In genomic region chr1:160675641-160676410, GRCh38 we compare ENCODE assay signal across 8 cellular contexts. TPM values are rescaled to one million over a fixed set of nuclear protein-coding genes. Genes with fewer than 3 reads are reported as not detected.
DNase-seq lines count a peak whose midpoint lies in the region; ATAC-seq and TF ChIP-seq lines count a peak whose summit lies in the region.

No MANE protein-coding gene starts in this region.

- H2BK5ac ChIP-seq in IMR-90 (ENCODE audit: low read depth, low read length, poor library complexity, severe bottlenecking), result no peak overlapping the region

- intact Hi-C loops in IMR-90 (cut with micrococcal nuclease), result loop anchor here (2.0 kb wide), 1 partner anchor 275 kb away; no protein-coding TSS in a partner anchor
- intact Hi-C loops in Right ventricle myocardium superior (cut with DNase I), result no loop called here

- no peak overlapping the region for H2AK5ac ChIP-seq in IMR-90 (ENCODE audit: low read depth, low read length)

- no peaks in the 10 kb centered on the region; the same call in 1 of the 2 replicates for H3K27me3 ChIP-seq in IMR-90 (ENCODE audit: control insufficient read depth, insufficient read depth, low read length)

- H3K9ac ChIP-seq in IMR-90 (ENCODE audit: low read depth, low read length), result no peak overlapping the region

- peaks cover 2% of the 10 kb centered on the region for H3K36me3 Mint-ChIP-seq in activated naive CD8-positive, alpha-beta T cell

- no peak overlapping the region for H4K91ac ChIP-seq in IMR-90 (ENCODE audit: insufficient read depth, low read depth, low read length)

- no peaks in the 10 kb centered on the region for H3K9me3 ChIP-seq in IMR-90 (ENCODE audit: control insufficient read depth, insufficient read depth, low read length)

- no peak overlapping the region for H3K18ac ChIP-seq in IMR-90 (ENCODE audit: low read depth, low read length)

- H3K9me3 Mint-ChIP-seq in activated naive CD8-positive, alpha-beta T cell (ENCODE audit: low read depth), result no peaks in the 10 kb centered on the region

- H3K4me1 Mint-ChIP-seq in activated naive CD8-positive, alpha-beta T cell (ENCODE audit: low read depth), result peaks cover 14% of the 10 kb centered on the region

- no peak overlapping the region for H2BK15ac ChIP-seq in IMR-90 (ENCODE audit: low read depth, low read length)

- no peak overlapping the region for H3K4me3 ChIP-seq in IMR-90 (ENCODE audit: insufficient read depth, low read depth, low read length)

- H3K4me1 ChIP-seq in IMR-90 (ENCODE audit: control insufficient read depth, insufficient read depth, low read length), result no peaks in the 10 kb centered on the region

- no peak overlapping the region for H4K8ac ChIP-seq in IMR-90 (ENCODE audit: low read depth in 2 of 2, low read length in 2 of 2)

- no peak overlapping the region for H2BK20ac ChIP-seq in IMR-90 (ENCODE audit: low read depth, low read length)

- H4K20me1 ChIP-seq in IMR-90 (ENCODE audit: insufficient read depth, low read length), result no peaks in the 10 kb centered on the region

- ATAC-seq in GM19438 (IDR thresholded peaks at IDR 0.05; ENCODE audit: low read depth, unreplicated experiment) (peak; percentile 46), IMR-90 (ENCODE audit: low read depth) (peak; percentile 92), Right ventricle myocardium superior (ENCODE audit: poor library complexity) (peak; percentile 77), GM21360 (IDR thresholded peaks at IDR 0.05; ENCODE audit: unreplicated experiment) (no peak)

- peak overlapping the region; percentile 68 for H3K27ac Mint-ChIP-seq in activated naive CD8-positive, alpha-beta T cell

- no peak overlapping the region for H2AK9ac ChIP-seq in IMR-90 (replicated peaks; ENCODE audit: low read depth, low read length, poor library complexity)

- no peak overlapping the region for H3K56ac ChIP-seq in IMR-90 (ENCODE audit: extremely low read depth, insufficient read depth, low read length)

- H3K36me3 ChIP-seq in IMR-90 (ENCODE audit: control insufficient read depth, insufficient read depth, low read length), result no peaks in the 10 kb centered on the region

- no peak overlapping the region for H4K5ac ChIP-seq in IMR-90 (ENCODE audit: low read depth, low read length)

- in situ Hi-C loops in IMR-90 (cut with MboI; ENCODE audit: low sequenced_read_pairs), result loop anchor here (10.0 kb wide), 1 partner anchor 59 kb away; the partner anchor contains the start of gene SLAMF7

- TF ChIP-seq POLR2A in IMR-90 (IDR thresholded peaks at IDR 0.05; ENCODE audit: low read depth, low read length), result no peak

- H3K4me3 Mint-ChIP-seq in activated naive CD8-positive, alpha-beta T cell, result no peak overlapping the region

- no peaks in the 10 kb centered on the region for H3K27me3 Mint-ChIP-seq in activated naive CD8-positive, alpha-beta T cell

- H2BK120ac ChIP-seq in IMR-90 (ENCODE audit: low read depth, low read length), result no peak overlapping the region

- TF ChIP-seq CTCF in IMR-90 (conservative IDR thresholded peaks at IDR 0.05; ENCODE audit: low read depth, low read length), result peak; percentile 65

- no peaks in the 10 kb centered on the region for H3K79me1 ChIP-seq in IMR-90 (ENCODE audit: low read depth in 1 of 2, low read length in 2 of 2)

- TF ChIP-seq RAD21 in IMR-90 (IDR thresholded peaks at IDR 0.05; ENCODE audit: low read length), result peak; percentile 60

- H3K23ac ChIP-seq in IMR-90 (ENCODE audit: low read depth, low read length), result no peak overlapping the region

- DNase-seq in COLO668 (lab: John Stamatoyannopoulos, UW; ENCODE audit: unreplicated experiment) (peak; percentile 51), IMR-90 (peak; percentile 51), SKM-1 (lab: John Stamatoyannopoulos, UW; ENCODE audit: unreplicated experiment) (peak; percentile 70), Right ventricle myocardium superior (peak; percentile 79), pulmonary artery endothelial cell (ENCODE audit: low read depth, low spot score) (peak; percentile 11)

- no peak overlapping the region for H3K14ac ChIP-seq in IMR-90 (replicated peaks; ENCODE audit: low read depth, low read length)

- H3K27ac ChIP-seq in IMR-90 (ENCODE audit: insufficient read depth, low read length), result no peak overlapping the region

- H2AFZ ChIP-seq in IMR-90 (replicated peaks; ENCODE audit: low read length, poor library complexity), result peak overlapping the region; percentile 54

- POLR2A ChIA-PET in IMR-90 (lab: Charles Lee; ENCODE audit: unreplicated experiment), result no interaction called here

- no peak overlapping the region for H3K4me2 ChIP-seq in IMR-90 (ENCODE audit: low read depth, low read length)

- no TSS peak for BruUV-seq in IMR-90 (replicated peaks; lab: Mats Ljungman, UMichigan)

- dilution Hi-C loops in IMR-90 (cut with HindIII; ENCODE audit: low sequenced_read_pairs, unreplicated experiment), result no loop called here

- H3K9me1 ChIP-seq in IMR-90 (ENCODE audit: insufficient read depth, low read length), result no peaks in the 10 kb centered on the region

- WGBS in IMR-90 (ENCODE audit: extremely low coverage in 2 of 2, insufficient read length in 1 of 2), 2 experiments, result 20% methylated on average over 1 of the region's 6 CpGs; no CpG with 5 or more reads in 1 of the 2 experiments

- CTCF ChIA-PET in IMR-90 (lab: Yijun Ruan, JAX), result interaction anchor here (0.6 to 1.1 kb wide), 4 partner anchors 13 to 178 kb away, joined by 3 read pairs; no protein-coding TSS in a partner anchor

- H3K4ac ChIP-seq in IMR-90 (ENCODE audit: low read depth, low read length), result no peak overlapping the region

TF ChIP-seq in IMR-90, 13 proteins besides CTCF, POLR2A, EP300 and RAD21:
- TF ChIP-seq SMC3 (IDR thresholded peaks at IDR 0.05; ENCODE audit: low read depth, low read length) (peak; percentile 38; the same call in 1 of the 2 replicates), MAFK (IDR thresholded peaks at IDR 0.05; ENCODE audit: low read depth, low read length) (no peak)

RNA-seq across cellular contexts. Expression of gene SLAMF1, which starts 29.0 kb away (rescaled TPM):
- total RNA-seq in IMR-90 (2012; rRNA removed), result not detected in 2 replicates
- polyA plus RNA-seq in IMR-90 (2012; rRNA removed), result not detected in 2 replicates
- not detected in 2 replicates for polyA plus RNA-seq in IMR-90 (2012; cell fraction: cytosol; rRNA removed)
- polyA plus RNA-seq in IMR-90 (2012; cell fraction: nucleus; rRNA removed; ENCODE audit: low replicate concordance), result not detected in 2 replicates
- 0.27 TPM for total RNA-seq in Right ventricle myocardium superior
- total RNA-seq in pulmonary artery endothelial cell, result not detected in 2 replicates

RNA-seq across cellular contexts. Expression of gene CD48, which starts 35.8 kb away (rescaled TPM):
- total RNA-seq in IMR-90 (2012; rRNA removed) (not detected in 2 replicates), Right ventricle myocardium superior (0.91 TPM), pulmonary artery endothelial cell (not detected in 2 replicates)
- not detected in 2 replicates for polyA plus RNA-seq in IMR-90 (2012; rRNA removed)
- polyA plus RNA-seq in IMR-90 (2012; cell fraction: cytosol; rRNA removed), result not detected in 2 replicates
- polyA plus RNA-seq in IMR-90 (2012; cell fraction: nucleus; rRNA removed; ENCODE audit: low replicate concordance), result not detected in 2 replicates

Comparison
In these comparisons a context has a peak if more than half of its experiments do, and no peak if none do; other contexts are left out.
1. DNase-seq: peak in every context shown above with its lines; median percentile 79 in Right ventricle myocardium superior; 70 in SKM-1; 51 in COLO668; 51 in IMR-90; 11 in pulmonary artery endothelial cell.